37 cellular contexts compared by ENCODE assay signal in genomic region chr17:33671493-33671892, GRCh38.
"Had no signal": no experiment of that assay in that cellular context is flagged by ENCODE, and none has a peak within 500 bp of the region (broad histone marks: within the 10 kb centered on the region; RNA-seq: fewer than 3 reads in every experiment).

No MANE protein-coding gene starts in this region.

- H3K36me3 Mint-ChIP-seq: activated CD4-positive, alpha-beta memory T cell treated with anti-CD3 and anti-CD28 coated beads for 36 hours; activated naive CD4-positive, alpha-beta T cell treated with anti-CD3 and anti-CD28 coated beads, Interleukin-2, amount 50 U/mL, for 24 hours; activated naive CD8-positive, alpha-beta T cell; activated naive CD8-positive, alpha-beta T cell treated with anti-CD3 and anti-CD28 coated beads, Interleukin-2, amount 10 ng/mL, durations not matched to agents 7 days and 5 days; brain had no signal

- H3K4me1 ChIP-seq: ascending aorta had no signal

- H3K27me3 ChIP-seq: ascending aorta had no signal

- DNase-seq: activated B cell treated with CpG ODN at 0.5 μM for 24 hours; activated CD4-positive, alpha-beta memory T cell treated with anti-CD3 and anti-CD28 coated beads for 36 hours; activated CD4-positive, alpha-beta T cell treated with anti-CD3 and anti-CD28 coated beads for 4 hours; activated CD4-positive, alpha-beta T cell treated with anti-CD3 and anti-CD28 coated beads, Interleukin-2, amount 10 ng/mL, durations not matched to agents 24 days and 14 days; activated CD4-positive, alpha-beta T cell treated with anti-CD3 and anti-CD28 coated beads, Interleukin-2, amount 50 U/mL, for 1 hour; activated CD4-positive, alpha-beta T cell treated with anti-CD3 and anti-CD28 coated beads, Interleukin-2, amount 50 U/mL, for 4 hours; activated CD4-positive, CD25-positive, alpha-beta regulatory T cell treated with anti-CD3 and anti-CD28 coated beads, Interleukin-2, amount 50 U/mL, for 72 hours; activated CD8-positive, alpha-beta memory T cell treated with anti-CD3 and anti-CD28 coated beads, Interleukin-2, amount 50 U/mL, for 4 hours; activated CD8-positive, alpha-beta T cell treated with anti-CD3 and anti-CD28 coated beads for 36 hours; activated effector memory CD4-positive, alpha-beta T cell treated with anti-CD3 and anti-CD28 coated beads, Interleukin-2, amount 50 U/mL, for 16 hours; activated gamma-delta T cell treated with Interleukin-2 at 50 U/mL for 16 hours; activated naive CD4-positive, alpha-beta T cell; activated naive CD4-positive, alpha-beta T cell treated with anti-CD3 and anti-CD28 coated beads for 36 hours; activated naive CD8-positive, alpha-beta T cell treated with anti-CD3 and anti-CD28 coated beads, Interleukin-2, amount 10 ng/mL, durations not matched to agents 7 days and 5 days; activated naive CD8-positive, alpha-beta T cell treated with anti-CD3 and anti-CD28 coated beads, Interleukin-2, amount 50 U/mL, for 24 hours; activated T-cell treated with anti-CD3 and anti-CD28 coated beads for 4 hours; activated T-cell treated with anti-CD3 and anti-CD28 coated beads, Interleukin-2, amount 50 U/mL, for 1 hour; activated T-cell treated with anti-CD3 and anti-CD28 coated beads, Interleukin-2, amount 50 U/mL, for 4 hours; activated T-cell treated with anti-CD3 and anti-CD28 coated beads, Interleukin-2, amount 50 U/mL, for 72 hours; amygdala; anterior cingulate cortex; caudate nucleus; cerebellar nuclear complex; T-helper 1 cell; T-helper 2 cell; T-helper 9 cell had no signal

- H3K27ac Mint-ChIP-seq: activated B cell treated with CpG ODN at 0.5 μM for 24 hours; activated CD4-positive, alpha-beta memory T cell treated with anti-CD3 and anti-CD28 coated beads for 36 hours; activated CD4-positive, alpha-beta T cell treated with anti-CD3 and anti-CD28 coated beads, Interleukin-2, amount 10 ng/mL, durations not matched to agents 24 days and 14 days; activated CD8-positive, alpha-beta T cell treated with anti-CD3 and anti-CD28 coated beads for 36 hours; activated naive CD4-positive, alpha-beta T cell treated with anti-CD3 and anti-CD28 coated beads for 36 hours; activated naive CD4-positive, alpha-beta T cell treated with anti-CD3 and anti-CD28 coated beads, Interleukin-2, amount 50 U/mL, for 24 hours; activated naive CD8-positive, alpha-beta T cell; activated naive CD8-positive, alpha-beta T cell treated with anti-CD3 and anti-CD28 coated beads, Interleukin-2, amount 50 U/mL, for 24 hours; activated T-cell treated with anti-CD3 and anti-CD28 coated beads, Interleukin-2, amount 50 U/mL, for 72 hours; activated T-helper 1 cell treated with anti-CD3 and anti-CD28 coated beads, Interleukin-12 subunit alpha, Interleukin-12 subunit beta, Interleukin-2, Interleukin-4 antibody, amounts not matched to agents 30 ng/mL and 10 ng/mL and 1 ng/mL, durations not matched to agents 14 hours and 24 hours and 36 hours; activated T-helper 17 cell treated with anti-CD3 and anti-CD28 coated beads, Interleukin-2, amount 50 U/mL, for 72 hours; brain; T-helper 1 cell treated with Interleukin-12 subunit alpha and Interleukin-12 subunit beta and Interleukin-4 antibody, amounts not matched to agents 30 μg/mL and 1 μg/mL, for 36 hours; T-helper 2 cell treated with Interferon-gamma antibody and Interleukin-4, amounts not matched to agents 5 μg/mL and 100 μg/mL, for 36 hours had no signal

- H3K4me3 ChIP-seq: ascending aorta, cardiac muscle cell had no signal

- ATAC-seq: activated CD8-positive, alpha-beta T cell treated with anti-CD3 and anti-CD28 coated beads for 36 hours; activated naive CD8-positive, alpha-beta T cell treated with anti-CD3 and anti-CD28 coated beads, Interleukin-2, amount 50 U/mL, for 24 hours; activated T-cell treated with anti-CD3 and anti-CD28 coated beads, Interleukin-2, amount 50 U/mL, for 4 hours; activated T-cell treated with anti-CD3 and anti-CD28 coated beads, Interleukin-2, amount 50 U/mL, for 72 hours; activated T-helper 17 cell treated with anti-CD3 and anti-CD28 coated beads, Interleukin-2, amount 50 U/mL, for 72 hours had no signal

- H3K27ac ChIP-seq: ascending aorta, cardiac muscle cell, VCaP had no signal

- H3K36me3 ChIP-seq: ascending aorta, cardiac muscle cell had no signal

- H3K9me3 ChIP-seq: ascending aorta had no signal

- H3K9me3 Mint-ChIP-seq: activated B cell treated with CpG ODN at 0.5 μM for 24 hours; activated CD4-positive, alpha-beta memory T cell treated with anti-CD3 and anti-CD28 coated beads for 36 hours; activated CD4-positive, alpha-beta T cell treated with anti-CD3 and anti-CD28 coated beads, Interleukin-2, amount 10 ng/mL, durations not matched to agents 24 days and 14 days; activated CD8-positive, alpha-beta T cell treated with anti-CD3 and anti-CD28 coated beads for 36 hours; activated naive CD4-positive, alpha-beta T cell treated with anti-CD3 and anti-CD28 coated beads for 36 hours; activated naive CD4-positive, alpha-beta T cell treated with anti-CD3 and anti-CD28 coated beads, Interleukin-2, amount 50 U/mL, for 24 hours; activated naive CD8-positive, alpha-beta T cell treated with anti-CD3 and anti-CD28 coated beads, Interleukin-2, amount 10 ng/mL, durations not matched to agents 7 days and 5 days; activated naive CD8-positive, alpha-beta T cell treated with anti-CD3 and anti-CD28 coated beads, Interleukin-2, amount 50 U/mL, for 24 hours; activated T-cell treated with anti-CD3 and anti-CD28 coated beads, Interleukin-2, amount 50 U/mL, for 4 hours; activated T-cell treated with anti-CD3 and anti-CD28 coated beads, Interleukin-2, amount 50 U/mL, for 72 hours; activated T-helper 1 cell treated with anti-CD3 and anti-CD28 coated beads, Interleukin-12 subunit alpha, Interleukin-12 subunit beta, Interleukin-2, Interleukin-4 antibody, amounts not matched to agents 30 ng/mL and 10 ng/mL and 1 ng/mL, durations not matched to agents 14 hours and 24 hours and 36 hours; activated T-helper 17 cell treated with anti-CD3 and anti-CD28 coated beads, Interleukin-2, amount 50 U/mL, for 72 hours; brain; central memory CD8-positive, alpha-beta T cell; T-helper 1 cell treated with Interleukin-12 subunit alpha and Interleukin-12 subunit beta and Interleukin-4 antibody, amounts not matched to agents 30 μg/mL and 1 μg/mL, for 36 hours; T-helper 2 cell treated with Interferon-gamma antibody and Interleukin-4, amounts not matched to agents 5 μg/mL and 100 μg/mL, for 36 hours had no signal

- H3K4me3 Mint-ChIP-seq: activated B cell treated with CpG ODN at 0.5 μM for 24 hours; activated CD4-positive, alpha-beta memory T cell treated with anti-CD3 and anti-CD28 coated beads for 36 hours; activated CD4-positive, alpha-beta T cell treated with anti-CD3 and anti-CD28 coated beads, Interleukin-2, amount 10 ng/mL, durations not matched to agents 24 days and 14 days; activated CD8-positive, alpha-beta T cell treated with anti-CD3 and anti-CD28 coated beads for 36 hours; activated naive CD4-positive, alpha-beta T cell treated with anti-CD3 and anti-CD28 coated beads for 36 hours; activated naive CD4-positive, alpha-beta T cell treated with anti-CD3 and anti-CD28 coated beads, Interleukin-2, amount 50 U/mL, for 24 hours; activated naive CD8-positive, alpha-beta T cell; activated naive CD8-positive, alpha-beta T cell treated with anti-CD3 and anti-CD28 coated beads, Interleukin-2, amount 10 ng/mL, durations not matched to agents 7 days and 5 days; activated naive CD8-positive, alpha-beta T cell treated with anti-CD3 and anti-CD28 coated beads, Interleukin-2, amount 50 U/mL, for 24 hours; activated T-cell treated with anti-CD3 and anti-CD28 coated beads, Interleukin-2, amount 50 U/mL, for 4 hours; activated T-cell treated with anti-CD3 and anti-CD28 coated beads, Interleukin-2, amount 50 U/mL, for 72 hours; activated T-helper 1 cell treated with anti-CD3 and anti-CD28 coated beads, Interleukin-12 subunit alpha, Interleukin-12 subunit beta, Interleukin-2, Interleukin-4 antibody, amounts not matched to agents 30 ng/mL and 10 ng/mL and 1 ng/mL, durations not matched to agents 14 hours and 24 hours and 36 hours; activated T-helper 17 cell treated with anti-CD3 and anti-CD28 coated beads, Interleukin-2, amount 50 U/mL, for 72 hours; brain; central memory CD8-positive, alpha-beta T cell; T-helper 1 cell treated with Interleukin-12 subunit alpha and Interleukin-12 subunit beta and Interleukin-4 antibody, amounts not matched to agents 30 μg/mL and 1 μg/mL, for 36 hours; T-helper 2 cell treated with Interferon-gamma antibody and Interleukin-4, amounts not matched to agents 5 μg/mL and 100 μg/mL, for 36 hours had no signal
